ENCODE assay signal across 15 cellular contexts in the genomic region with DNA sequence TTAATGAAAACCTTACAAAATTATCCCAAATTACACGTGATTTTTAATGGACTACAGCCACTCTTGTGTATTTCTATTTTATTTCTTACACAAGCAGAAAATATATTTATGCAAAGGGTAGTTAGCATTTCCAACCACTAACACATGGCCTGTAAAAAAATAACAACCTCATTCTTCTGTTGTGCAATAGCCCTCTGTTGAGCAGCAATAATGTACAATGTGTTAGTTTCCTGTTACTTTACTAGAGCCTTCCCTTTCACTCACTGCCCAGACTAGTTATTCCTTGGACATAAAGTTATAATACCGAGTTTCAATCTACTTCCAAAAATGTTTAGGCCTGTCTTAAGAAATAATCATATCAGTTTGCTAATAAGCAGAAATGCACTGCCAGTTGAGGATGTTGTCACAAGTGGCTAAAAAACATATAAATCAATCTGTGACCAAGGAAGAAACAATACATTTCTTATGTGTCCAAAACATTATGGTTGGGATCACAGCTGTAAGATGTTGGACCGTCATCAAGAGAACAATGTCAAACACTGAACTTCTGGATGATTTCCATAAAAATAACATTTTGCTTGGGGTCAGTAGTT.
DNase-seq lines count a peak whose midpoint lies in the region; ATAC-seq and TF ChIP-seq lines count a peak whose summit lies in the region.
"Had no signal": no experiment of that assay in that cellular context is flagged by ENCODE, and none has a peak within 500 bp of the region (broad histone marks: within the 10 kb centered on the region; RNA-seq: fewer than 3 reads in every experiment).

No MANE protein-coding gene starts in this region.

- peaks cover 15 to 20% (median 19%) of the 10 kb centered on the region in 3 donors for H3K4me1 ChIP-seq in skeletal muscle tissue (ENCODE audit: control insufficient read depth in 3 of 3, insufficient read depth in 3 of 3, low read length in 3 of 3)

- intact Hi-C loops in left cardiac atrium (cut with DNase I) (no loop called here), lower leg skin (cut with DNase I; ENCODE audit: low total_unique reads) (no loop called here)

- H3K27ac ChIP-seq in skeletal muscle tissue (ENCODE audit: low read depth, low read length), result peak overlapping the region; percentile 78

- peak; percentile 46 to 76 for ATAC-seq in left cardiac atrium
- no peak for ATAC-seq in stimulated activated naive CD8-positive, alpha-beta T cell treated with anti-CD3 and anti-CD28 coated beads, Interleukin-15, Interleukin-2, amounts not matched to agents 100 U/mL and 50 U/mL, for 24 hours
- no peak for ATAC-seq in HG03342 (IDR thresholded peaks at IDR 0.05; ENCODE audit: unreplicated experiment)

- H3K4me3 ChIP-seq in skeletal muscle tissue (ENCODE audit: low read length in 3 of 3), result no peak overlapping the region
- H3K4me3 ChIP-seq in lower leg skin (ENCODE audit: low read depth, poor library complexity, severe bottlenecking), result no peak overlapping the region

- no peaks in the 10 kb centered on the region for H3K27me3 ChIP-seq in skeletal muscle tissue (ENCODE audit: control insufficient read depth in 3 of 3, insufficient read depth in 3 of 3, low read length in 3 of 3)

- DNase-seq in HCEC 1CT (peak; percentile 67), amniotic epithelial cell (ENCODE audit: low read depth) (peak; percentile 83), left cardiac atrium (no peak), kidney glomerular epithelial cell (lab: John Stamatoyannopoulos, UW) (no peak), lower leg skin (ENCODE audit: low spot score in 2 of 2) (no peak)
- DNase-seq in stimulated activated naive CD8-positive, alpha-beta T cell treated with anti-CD3 and anti-CD28 coated beads, Interleukin-15, Interleukin-2, amounts not matched to agents 100 U/mL and 50 U/mL, for 24 hours, result no peak
- DNase-seq: activated CD4-positive, alpha-beta T cell treated with anti-CD3 and anti-CD28 coated beads, Interleukin-2, amount 10 ng/mL, durations not matched to agents 24 days and 14 days; activated gamma-delta T cell; COR-L47; NCI-H1105 treated with DMSO at 0.1 percent for 48 hours; NCI-H748 treated with DMSO at 0.1 percent for 48 hours; stimulated activated CD4-positive, alpha-beta T cell treated with anti-CD3 and anti-CD28 coated beads, Interleukin-12 subunit alpha, Interleukin-12 subunit beta, amount 100 ng/mL, for 4 hours; SW 1271 had no signal

- peaks cover 0 to 3% (median 0%) of the 10 kb centered on the region in 3 donors for H3K36me3 ChIP-seq in skeletal muscle tissue (ENCODE audit: control insufficient read depth in 3 of 3, insufficient read depth in 3 of 3, low read length in 3 of 3)

- no peaks in the 10 kb centered on the region for H3K9me3 ChIP-seq in skeletal muscle tissue (ENCODE audit: control insufficient read depth in 3 of 3, low read length in 3 of 3)

- TF ChIP-seq CTCF in lower leg skin (IDR thresholded peaks at IDR 0.05), result no peak

- no peak overlapping the region for H3K9ac ChIP-seq in skeletal muscle tissue (ENCODE audit: low read depth in 1 of 3, low read length in 3 of 3)

- TF ChIP-seq POLR2A in lower leg skin (IDR thresholded peaks at IDR 0.05), result no peak

- 37 to 41% methylated on average over 3 of the region's 3 CpGs for WGBS in lower leg skin, 2 donors

Comparison
In these comparisons a context has a peak if more than half of its experiments do, and no peak if none do; other contexts are left out.
1. DNase-seq: peak in HCEC 1CT (single experiment) and amniotic epithelial cell (single experiment); none in left cardiac atrium (single experiment), stimulated activated naive CD8-positive, alpha-beta T cell treated with anti-CD3 and anti-CD28 coated beads, Interleukin-15, Interleukin-2, amounts not matched to agents 100 U/mL and 50 U/mL, for 24 hours (single experiment), kidney glomerular epithelial cell (single experiment) and lower leg skin (0 of 2).
2. ATAC-seq: peak in left cardiac atrium (2 of 2); none in stimulated activated naive CD8-positive, alpha-beta T cell treated with anti-CD3 and anti-CD28 coated beads, Interleukin-15, Interleukin-2, amounts not matched to agents 100 U/mL and 50 U/mL, for 24 hours (single experiment) and HG03342 (single experiment).